In genomic region chr10:30583778-30584415, GRCh38 we compare ENCODE assay signal across 8 cellular contexts. TPM values are rescaled to one million over a fixed set of nuclear protein-coding genes. Genes with fewer than 3 reads are reported as not detected.
DNase-seq lines count a peak whose midpoint lies in the region; ATAC-seq, FAIRE-seq and TF ChIP-seq lines count a peak whose summit lies in the region.

No MANE protein-coding gene starts in this region.

- ATAC-seq in GM21367 (IDR thresholded peaks at IDR 0.05; ENCODE audit: unreplicated experiment): peak; percentile 42
- peak; percentile 75 for ATAC-seq in GM12878

- H3K9ac ChIP-seq in MM.1S (ENCODE audit: low read length) (peak overlapping the region; percentile 47), GM12878 (ENCODE audit: control insufficient read depth, insufficient read depth, low read length) (peak overlapping the region; percentile 41; the same call in 1 of the 2 replicates)

- TF ChIP-seq POLR2A in GM12878 (IDR thresholded peaks at IDR 0.05; ENCODE audit: low read depth, low read length): no peak

- no peak for TF ChIP-seq RAD21 in GM12878 (IDR thresholded peaks at IDR 0.05; ENCODE audit: insufficient read depth, low read depth, low read length)

- H3K4me1 ChIP-seq in MM.1S (ENCODE audit: low read length): peaks cover 9% of the 10 kb centered on the region
- H3K4me1 ChIP-seq in GM12878 (ENCODE audit: control insufficient read depth, insufficient read depth, low read length): peaks cover 22% of the 10 kb centered on the region

- intact Hi-C loops in GM12878 (cut with micrococcal nuclease; ENCODE audit: unreplicated experiment): no loop called here

- in situ Hi-C loops in GM12878 (cut with MboI): loop anchor here (10.0 kb wide), 1 partner anchor 589 kb away; no protein-coding TSS in a partner anchor

- H3K9me3 ChIP-seq in MM.1S (replicated peaks; ENCODE audit: insufficient read depth, low read length) (no peaks in the 10 kb centered on the region), GM12878 (replicated peaks; ENCODE audit: control insufficient read depth, insufficient read depth, low read length) (no peaks in the 10 kb centered on the region)

- H3K79me2 ChIP-seq in MM.1S (ENCODE audit: low read length): no peaks in the 10 kb centered on the region
- no peaks in the 10 kb centered on the region for H3K79me2 ChIP-seq in GM12878 (ENCODE audit: control insufficient read depth, insufficient read depth, low read length)

- no peaks in the 10 kb centered on the region for H3K36me3 ChIP-seq in MM.1S (replicated peaks; ENCODE audit: insufficient read depth, low read length)
- H3K36me3 ChIP-seq in GM12878 (ENCODE audit: control insufficient read depth in 2 of 2, insufficient read depth in 2 of 2, low read length in 1 of 2): no peaks in the 10 kb centered on the region

- SMC1A ChIA-PET in GM12878 (lab: Charles Lee; ENCODE audit: uncharacterized antibody, unreplicated experiment): interaction anchor here (0.9 to 4.7 kb wide), 10 partner anchors 7 to 191 kb away, joined by 3 to 61 read pairs (median 5); no protein-coding TSS in a partner anchor

- RAD21 ChIA-PET in GM12878 (lab: Charles Lee; ENCODE audit: unreplicated experiment): interaction anchor here (0.7 to 1.6 kb wide), 11 partner anchors 52 to 224 kb away, joined by 3 to 7 read pairs (median 4); no protein-coding TSS in a partner anchor

- WGBS in GM12878 (ENCODE audit: insufficient coverage, insufficient replicate concordance, low lambda C conversion rate, missing lambda C conversion rate): 30% methylated on average over 15 of the region's 15 CpGs

- POLR2A ChIA-PET in GM12878 (lab: Charles Lee): interaction anchor here (0.6 to 0.9 kb wide), 5 partner anchors 31 to 564 kb away, joined by 3 to 4 read pairs (median 3); no protein-coding TSS in a partner anchor

- H3K4me3 ChIP-seq in MM.1S (ENCODE audit: low read length): peak overlapping the region; percentile 45
- H3K4me3 ChIP-seq in GM12878: peak overlapping the region; percentile 54

- peak overlapping the region; percentile 82 for H2AFZ ChIP-seq in MM.1S (ENCODE audit: low read length)
- peak overlapping the region; percentile 59 for H2AFZ ChIP-seq in GM12878 (ENCODE audit: control insufficient read depth, low read depth, low read length)

- H3K9me2 ChIP-seq in MM.1S (replicated peaks; ENCODE audit: insufficient read depth, low read length): no peaks in the 10 kb centered on the region

- no TSS peak for BruUV-seq in GM12878 (replicated peaks; lab: Mats Ljungman, UMichigan)

- TF ChIP-seq CTCF in MM.1S (IDR thresholded peaks at IDR 0.05; ENCODE audit: low read length) (no peak), GM12878 (IDR thresholded peaks at IDR 0.05 in 2 of 3, conservative IDR thresholded peaks at IDR 0.05 in 1 of 3; ENCODE audit: control insufficient read depth in 2 of 3, extremely low read depth in 1 of 3, insufficient read depth in 1 of 3, low read depth in 3 of 3, low read length in 3 of 3) (no peak)

- no peaks in the 10 kb centered on the region for H3F3A ChIP-seq in MM.1S (ENCODE audit: insufficient read depth, low read length)

- CTCF ChIA-PET in GM12878 (lab: Yijun Ruan, JAX): interaction anchor here (0.6 to 11.7 kb wide), 25 partner anchors 8 to 340 kb away, joined by 3 to 221 read pairs (median 4); no protein-coding TSS in a partner anchor

- H3K27me3 ChIP-seq in MM.1S (replicated peaks; ENCODE audit: insufficient read depth, low read length) (no peaks in the 10 kb centered on the region), GM12878 (replicated peaks in 1 of 2; ENCODE audit: control insufficient read depth in 2 of 2, insufficient read depth in 2 of 2, low read length in 1 of 2) (no peaks in the 10 kb centered on the region)

- TF ChIP-seq EP300 in GM12878 (IDR thresholded peaks at IDR 0.05; ENCODE audit: borderline replicate concordance in 1 of 2, control insufficient read depth in 1 of 2, low read depth in 2 of 2, low read length in 2 of 2): no peak

- H4K20me1 ChIP-seq in MM.1S (ENCODE audit: insufficient read depth, low read length) (no peaks in the 10 kb centered on the region), GM12878 (ENCODE audit: control insufficient read depth, insufficient read depth) (no peaks in the 10 kb centered on the region)

- peak overlapping the region; percentile 74 for H3K4me2 ChIP-seq in MM.1S (ENCODE audit: low read depth, low read length)
- peak overlapping the region; percentile 85 for H3K4me2 ChIP-seq in GM12878 (ENCODE audit: control insufficient read depth, insufficient read depth)

- peak overlapping the region; percentile 62 for H3K27ac ChIP-seq in MM.1S (ENCODE audit: low read length)
- H3K27ac ChIP-seq in GM12878 (ENCODE audit: control insufficient read depth, insufficient read depth): peak overlapping the region; percentile 39

- peak; percentile 57 for FAIRE-seq in GM12878 (lab: Jason Lieb, UNC)

- DNase-seq in DMS153 treated with DMSO at 0.1 percent for 48 hours (lab: John Stamatoyannopoulos, UW; ENCODE audit: unreplicated experiment): peak; percentile 46
- DNase-seq in MM.1S: peak; percentile 80
- peak; percentile 61 for DNase-seq in GM12878 (ENCODE audit: low read depth, low spot score)
- peak; percentile 17 for DNase-seq in inferior parietal cortex (ENCODE audit: extremely low spot score)
- peak; percentile 49 for DNase-seq in smooth muscle cell of the brain vasculature (ENCODE audit: low read depth, low spot score)
- no peak for DNase-seq in NOMO-1 treated with dmso at 0.1 percent for 144 hours (lab: John Stamatoyannopoulos, UW; ENCODE audit: unreplicated experiment)
- DNase-seq in cerebellar cortex (ENCODE audit: low spot score): no peak

TF ChIP-seq in GM12878, 131 proteins besides CTCF, POLR2A, EP300 and RAD21 (continues in another document):
- TF ChIP-seq MXI1 (IDR thresholded peaks at IDR 0.05; ENCODE audit: low read depth, low read length): no peak
- TF ChIP-seq FOS (IDR thresholded peaks at IDR 0.05; ENCODE audit: borderline replicate concordance, extremely low read depth, insufficient read length): no peak
- TF ChIP-seq NR2C1 (IDR thresholded peaks at IDR 0.05): no peak
- TF ChIP-seq E2F8 (IDR thresholded peaks at IDR 0.05; ENCODE audit: low read depth, partially characterized antibody): no peak
- no peak for TF ChIP-seq ZNF384 (IDR thresholded peaks at IDR 0.05; ENCODE audit: borderline replicate concordance, low read depth, low read length)

RNA-seq across cellular contexts. Expression of gene LYZL2, which starts 45.7 kb away (rescaled TPM):
- not detected in 2 replicates for total RNA-seq in GM12878 (2013; cell fraction: nucleolus; rRNA removed)
- total RNA-seq in GM12878 (2014; rRNA removed): not detected in 2 replicates
- total RNA-seq in GM12878 (2014; rRNA removed; fragmentation: Illumina TruSeq; extraction: Trizol): not detected in 2 replicates
- total RNA-seq in GM12878 (2021): not detected in 2 replicates
- polyA plus RNA-seq in GM12878 (2011; ENCODE audit: low read depth): not detected
- not detected in 2 replicates for polyA plus RNA-seq in GM12878 (2011; rRNA removed)
- polyA plus RNA-seq in GM12878 (2011; cell fraction: cytosol; rRNA removed): not detected in 2 replicates
- not detected in 2 replicates for polyA plus RNA-seq in GM12878 (2011; cell fraction: nucleus; rRNA removed)
- not detected in 2 replicates for polyA plus RNA-seq in GM12878 (2012)
- polyA plus RNA-seq in GM12878 (2014; fragmentation: Illumina TruSeq; extraction: Trizol): not detected in 2 replicates
- polyA plus RNA-seq in GM12878 (2014; fragmentation: Nextera tagmentation; extraction: Ambion mirVana): not detected
- polyA plus RNA-seq in GM12878 (2014; rRNA removed): not detected in 2 replicates
- not detected for polyA plus RNA-seq in GM12878 (2016; fragmentation: Nextera tagmentation; extraction: Ambion mirVana)
- not detected in 2 replicates for polyA minus RNA-seq in GM12878 (2011; rRNA and poly(A)+ RNA removed)
- polyA minus RNA-seq in GM12878 (2011; cell fraction: cytosol; rRNA and poly(A)+ RNA removed): not detected in 2 replicates
- not detected in 2 replicates for polyA minus RNA-seq in GM12878 (2011; cell fraction: nucleus; rRNA and poly(A)+ RNA removed)

Comparison
In these comparisons a context has a peak if more than half of its experiments do, and no peak if none do; other contexts are left out.
1. DNase-seq: peak in DMS153 treated with DMSO at 0.1 percent for 48 hours (single experiment), MM.1S (single experiment), GM12878 (single experiment), inferior parietal cortex (single experiment) and smooth muscle cell of the brain vasculature (single experiment); none in NOMO-1 treated with dmso at 0.1 percent for 144 hours (single experiment) and cerebellar cortex (single experiment).